ENCODE assay signal across 8 cellular contexts in the genomic region with DNA sequence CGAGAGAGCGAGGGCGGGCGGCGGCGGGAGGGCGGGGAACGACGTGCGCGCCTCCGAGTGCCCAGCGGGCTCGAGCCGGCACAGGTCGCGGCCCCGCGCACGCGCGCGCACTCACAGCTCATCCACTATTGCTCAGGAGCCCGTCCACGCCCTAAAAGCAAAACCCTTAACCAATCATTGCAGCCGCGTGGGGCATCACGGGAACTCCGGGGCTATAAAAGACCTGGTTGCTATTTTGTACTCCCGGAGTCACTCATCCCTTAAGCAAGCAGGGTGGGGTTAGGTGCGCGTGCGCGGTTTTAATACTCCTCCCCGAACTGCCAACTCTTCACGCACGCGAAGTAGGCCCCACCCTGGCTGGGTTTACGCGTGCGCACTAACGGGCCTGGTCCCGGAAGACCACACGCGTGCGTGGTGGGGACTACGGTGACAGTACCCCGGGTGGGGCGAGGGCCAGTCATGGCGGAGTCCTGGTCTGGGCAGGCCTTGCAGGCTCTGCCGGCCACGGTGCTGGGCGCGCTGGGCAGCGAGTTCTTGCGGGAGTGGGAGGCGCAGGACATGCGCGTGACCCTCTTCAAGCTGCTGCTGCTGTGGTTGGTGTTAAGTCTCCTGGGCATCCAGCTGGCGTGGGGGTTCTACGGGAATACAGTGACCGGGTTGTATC. TPM values are rescaled to one million over a fixed set of nuclear protein-coding genes. Genes with fewer than 3 reads are reported as not detected.
DNase-seq lines count a peak whose midpoint lies in the region; ATAC-seq and TF ChIP-seq lines count a peak whose summit lies in the region.

A gene (minus strand): TSS at position 9 of the 664 bp plus-strand sequence. CDS start 36,387 bp downstream, outside the sequence.
A gene with protein sequence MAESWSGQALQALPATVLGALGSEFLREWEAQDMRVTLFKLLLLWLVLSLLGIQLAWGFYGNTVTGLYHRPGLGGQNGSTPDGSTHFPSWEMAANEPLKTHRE (plus strand): TSS at position 456 of the 664 bp plus-strand sequence. CDS start 4 bp downstream, at position 460.

- no peak for TF ChIP-seq EP300 in Ishikawa (IDR thresholded peaks at IDR 0.05; ENCODE audit: borderline replicate concordance)

- CTCF ChIA-PET in PC-3 (lab: Charles Lee): interaction anchor here (0.7 to 1.7 kb wide), 3 partner anchors 37 to 73 kb away, joined by 3 to 7 read pairs (median 3); a partner anchor contains a TSS

- DNase-seq in DMS114 treated with DMSO at 0.1 percent for 48 hours (lab: John Stamatoyannopoulos, UW; ENCODE audit: unreplicated experiment) (peak; percentile 98), PC-3 (peak; percentile 100), activated T-cell treated with anti-CD3 and anti-CD28 coated beads for 48 hours (ENCODE audit: low read depth) (peak; percentile 97), epithelial cell of prostate (ENCODE audit: low read depth, low spot score) (peak; percentile 98), mucosa of descending colon (peak; percentile 99 to 100 (median 99))
- peak; percentile 98 for DNase-seq in stimulated activated CD8-positive, alpha-beta memory T cell treated with anti-CD3 and anti-CD28 coated beads, Interleukin-4, amount 100 ng/mL, for 24 hours (ENCODE audit: low read depth)

- TF ChIP-seq CTCF in PC-3 (conservative IDR thresholded peaks at IDR 0.05; ENCODE audit: low read depth, low read length): no peak
- TF ChIP-seq CTCF in mucosa of descending colon (IDR thresholded peaks at IDR 0.05): no peak

- H3K9me3 ChIP-seq in PC-3 (ENCODE audit: low read length) (no peaks in the 10 kb centered on the region), mucosa of descending colon (no peaks in the 10 kb centered on the region)

- intact Hi-C loops in PC-3 (cut with micrococcal nuclease) (loop anchor here (1.0 to 5.0 kb wide), 4 partner anchors 58 to 319 kb away; a partner anchor contains a TSS), mucosa of descending colon (cut with DNase I, micrococcal nuclease) (no loop called here)

- H3K9ac ChIP-seq in PC-3 (ENCODE audit: low read length): peak within 1 kb of the TSS; percentile 93

- H4K20me1 ChIP-seq in PC-3 (ENCODE audit: low read length): peaks cover 37% of the 10 kb centered on the region

- H3K9me2 ChIP-seq in PC-3 (replicated peaks; ENCODE audit: low read length): no peaks in the 10 kb centered on the region

- BruUV-seq in PC-3 (replicated peaks; lab: Mats Ljungman, UMichigan): TSS peak; percentile 70

- H3K27ac ChIP-seq in PC-3 (ENCODE audit: low read length): peak within 1 kb of the TSS; percentile 66
- peak within 1 kb of the TSS; percentile 92 for H3K27ac ChIP-seq in epithelial cell of prostate

- peak within 1 kb of the TSS; percentile 91 for H3K4me2 ChIP-seq in PC-3 (ENCODE audit: low read length)

- peak within 1 kb of the TSS; percentile 54; the same call in 1 of the 2 replicates for H2AFZ ChIP-seq in PC-3 (ENCODE audit: low read length)

- H3K79me2 ChIP-seq in PC-3 (ENCODE audit: low read length): peaks cover 64% of the 10 kb centered on the region

- ATAC-seq in GM21576 (IDR thresholded peaks at IDR 0.05; ENCODE audit: unreplicated experiment) (peak; percentile 80), PC-3 (peak; percentile 93), mucosa of descending colon (peak; percentile 91)

- peak within 1 kb of the TSS; percentile 85 for H3K4me3 ChIP-seq in PC-3 (ENCODE audit: low read length)
- peak within 1 kb of the TSS; percentile 90 for H3K4me3 ChIP-seq in mucosa of descending colon

- H3K4me1 ChIP-seq in PC-3 (ENCODE audit: insufficient read depth, low read length) (peaks cover 32% of the 10 kb centered on the region), mucosa of descending colon (ENCODE audit: low read depth) (peaks cover 42% of the 10 kb centered on the region)

- POLR2A ChIA-PET in PC-3 (lab: Charles Lee; ENCODE audit: unreplicated experiment): interaction anchor here (0.5 to 1.0 kb wide), 10 partner anchors 17 to 405 kb away, joined by 3 to 7 read pairs (median 4); a partner anchor contains a TSS

- H3K36me3 ChIP-seq in PC-3 (ENCODE audit: low read depth, low read length) (peaks cover 5% of the 10 kb centered on the region; the same call in 1 of the 2 replicates), mucosa of descending colon (ENCODE audit: low read depth) (peaks cover 5% of the 10 kb centered on the region)

- no peaks in the 10 kb centered on the region for H3F3A ChIP-seq in PC-3 (ENCODE audit: low read length, unreplicated experiment)

- no peaks in the 10 kb centered on the region for H3K27me3 ChIP-seq in PC-3 (ENCODE audit: low read length)

- no peak for TF ChIP-seq RAD21 in Ishikawa (IDR thresholded peaks at IDR 0.05; ENCODE audit: low read depth)

TF ChIP-seq in Ishikawa, 13 proteins besides CTCF, POLR2A, EP300 and RAD21:
- no peak for TF ChIP-seq TCF12 (IDR thresholded peaks at IDR 0.05; ENCODE audit: low read depth)
- TF ChIP-seq, protein P1, sequence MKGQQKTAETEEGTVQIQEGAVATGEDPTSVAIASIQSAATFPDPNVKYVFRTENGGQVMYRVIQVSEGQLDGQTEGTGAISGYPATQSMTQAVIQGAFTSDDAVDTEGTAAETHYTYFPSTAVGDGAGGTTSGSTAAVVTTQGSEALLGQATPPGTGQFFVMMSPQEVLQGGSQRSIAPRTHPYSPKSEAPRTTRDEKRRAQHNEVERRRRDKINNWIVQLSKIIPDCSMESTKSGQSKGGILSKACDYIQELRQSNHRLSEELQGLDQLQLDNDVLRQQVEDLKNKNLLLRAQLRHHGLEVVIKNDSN (IDR thresholded peaks at IDR 0.05): no peak
- TF ChIP-seq FOXM1 (IDR thresholded peaks at IDR 0.05; ENCODE audit: borderline replicate concordance, low read depth): no peak
- TF ChIP-seq, protein P2, sequence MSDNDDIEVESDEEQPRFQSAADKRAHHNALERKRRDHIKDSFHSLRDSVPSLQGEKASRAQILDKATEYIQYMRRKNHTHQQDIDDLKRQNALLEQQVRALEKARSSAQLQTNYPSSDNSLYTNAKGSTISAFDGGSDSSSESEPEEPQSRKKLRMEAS (IDR thresholded peaks at IDR 0.05): peak; percentile 78
- no peak for TF ChIP-seq TEAD4 (IDR thresholded peaks at IDR 0.05)
- TF ChIP-seq CREB1 (IDR thresholded peaks at IDR 0.05; ENCODE audit: low read depth): no peak
- TF ChIP-seq YY1 (IDR thresholded peaks at IDR 0.05; ENCODE audit: low read depth): peak; percentile 93
- TF ChIP-seq EGR1 (IDR thresholded peaks at IDR 0.05): no peak
- TF ChIP-seq, protein P3, sequence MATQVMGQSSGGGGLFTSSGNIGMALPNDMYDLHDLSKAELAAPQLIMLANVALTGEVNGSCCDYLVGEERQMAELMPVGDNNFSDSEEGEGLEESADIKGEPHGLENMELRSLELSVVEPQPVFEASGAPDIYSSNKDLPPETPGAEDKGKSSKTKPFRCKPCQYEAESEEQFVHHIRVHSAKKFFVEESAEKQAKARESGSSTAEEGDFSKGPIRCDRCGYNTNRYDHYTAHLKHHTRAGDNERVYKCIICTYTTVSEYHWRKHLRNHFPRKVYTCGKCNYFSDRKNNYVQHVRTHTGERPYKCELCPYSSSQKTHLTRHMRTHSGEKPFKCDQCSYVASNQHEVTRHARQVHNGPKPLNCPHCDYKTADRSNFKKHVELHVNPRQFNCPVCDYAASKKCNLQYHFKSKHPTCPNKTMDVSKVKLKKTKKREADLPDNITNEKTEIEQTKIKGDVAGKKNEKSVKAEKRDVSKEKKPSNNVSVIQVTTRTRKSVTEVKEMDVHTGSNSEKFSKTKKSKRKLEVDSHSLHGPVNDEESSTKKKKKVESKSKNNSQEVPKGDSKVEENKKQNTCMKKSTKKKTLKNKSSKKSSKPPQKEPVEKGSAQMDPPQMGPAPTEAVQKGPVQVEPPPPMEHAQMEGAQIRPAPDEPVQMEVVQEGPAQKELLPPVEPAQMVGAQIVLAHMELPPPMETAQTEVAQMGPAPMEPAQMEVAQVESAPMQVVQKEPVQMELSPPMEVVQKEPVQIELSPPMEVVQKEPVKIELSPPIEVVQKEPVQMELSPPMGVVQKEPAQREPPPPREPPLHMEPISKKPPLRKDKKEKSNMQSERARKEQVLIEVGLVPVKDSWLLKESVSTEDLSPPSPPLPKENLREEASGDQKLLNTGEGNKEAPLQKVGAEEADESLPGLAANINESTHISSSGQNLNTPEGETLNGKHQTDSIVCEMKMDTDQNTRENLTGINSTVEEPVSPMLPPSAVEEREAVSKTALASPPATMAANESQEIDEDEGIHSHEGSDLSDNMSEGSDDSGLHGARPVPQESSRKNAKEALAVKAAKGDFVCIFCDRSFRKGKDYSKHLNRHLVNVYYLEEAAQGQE (IDR thresholded peaks at IDR 0.05; ENCODE audit: low read depth): no peak
- TF ChIP-seq NFIC (IDR thresholded peaks at IDR 0.05): no peak
- TF ChIP-seq CEBPB (IDR thresholded peaks at IDR 0.05): no peak
- TF ChIP-seq ZBTB7A (IDR thresholded peaks at IDR 0.05; ENCODE audit: low read depth): 0 out of 2 replicates have a peak, but pooled peaks have one; percentile 34
- TF ChIP-seq TAF1 (IDR thresholded peaks at IDR 0.05; ENCODE audit: low read depth): peak; percentile 76

RNA-seq across cellular contexts. Expression of the first gene that starts in this region (rescaled TPM):
- total RNA-seq in PC-3 (2014; rRNA removed): 278 and 292 TPM in 2 replicates
- 100 to 1,000 TPM; 358 to 430 (median 419) TPM for total RNA-seq in mucosa of descending colon

RNA-seq across cellular contexts. Expression of the second gene that starts in this region (rescaled TPM):
- 23.7 and 25.4 TPM in 2 replicates for total RNA-seq in PC-3 (2014; rRNA removed)
- total RNA-seq in mucosa of descending colon: 10 to 100 TPM; 31.6 to 44.4 (median 43.5) TPM

Comparison
In these comparisons a context has a peak if more than half of its experiments do, and no peak if none do; other contexts are left out.
1. Peak in every context shown above with its lines: DNase-seq, ATAC-seq, H3K4me3 ChIP-seq and H3K27ac ChIP-seq.